Comparison of ENCODE assay signal across 8 cellular contexts in genomic region chr9:129208191-129209091, GRCh38. TPM values are rescaled to one million over a fixed set of nuclear protein-coding genes. Genes with fewer than 3 reads are reported as not detected.
DNase-seq lines count a peak whose midpoint lies in the region; ATAC-seq and TF ChIP-seq lines count a peak whose summit lies in the region.

No MANE protein-coding gene starts in this region.

- peak overlapping the region; percentile 33 for H2AFZ ChIP-seq in parathyroid adenoma

- intact Hi-C loops in heart left ventricle (cut with DNase I): no loop called here
- intact Hi-C loops in posterior cingulate gyrus (cut with DNase I): loop anchor here (10.0 kb wide), 1 partner anchor 46 kb away; no protein-coding TSS in a partner anchor

- no peaks in the 10 kb centered on the region for H3K9me3 Mint-ChIP-seq in activated naive CD8-positive, alpha-beta T cell treated with anti-CD3 and anti-CD28 coated beads for 36 hours

- H3K27ac ChIP-seq in cardiac muscle cell: peak overlapping the region; percentile 31
- no peak overlapping the region for H3K27ac ChIP-seq in heart left ventricle
- no peak overlapping the region for H3K27ac ChIP-seq in parathyroid adenoma

- no peaks in the 10 kb centered on the region for H3K79me2 ChIP-seq in parathyroid adenoma

- peak overlapping the region; percentile 94 for H3K27ac Mint-ChIP-seq in activated naive CD8-positive, alpha-beta T cell treated with anti-CD3 and anti-CD28 coated beads for 36 hours

- no peak overlapping the region for H3K4me2 ChIP-seq in parathyroid adenoma (ENCODE audit: low read length)

- H3K9me3 ChIP-seq in cardiac muscle cell (ENCODE audit: low read depth): no peaks in the 10 kb centered on the region
- H3K9me3 ChIP-seq in heart left ventricle: no peaks in the 10 kb centered on the region
- H3K9me3 ChIP-seq in parathyroid adenoma (ENCODE audit: control insufficient read depth, low read length): no peaks in the 10 kb centered on the region

- H3K4me1 Mint-ChIP-seq in activated naive CD8-positive, alpha-beta T cell treated with anti-CD3 and anti-CD28 coated beads for 36 hours: peaks cover 32% of the 10 kb centered on the region

- no peaks in the 10 kb centered on the region for H3K36me3 ChIP-seq in cardiac muscle cell
- H3K36me3 ChIP-seq in heart left ventricle: no peaks in the 10 kb centered on the region
- H3K36me3 ChIP-seq in parathyroid adenoma (ENCODE audit: control insufficient read depth, insufficient read depth, low read length): no peaks in the 10 kb centered on the region

- DNase-seq in cardiac muscle cell (ENCODE audit: low read depth in 1 of 2, low spot score in 1 of 2) (peak in 1 of 2 donors; percentile 52), heart left ventricle (no peak), HCEC 1CT (no peak), posterior cingulate gyrus (no peak)
- DNase-seq in activated naive CD8-positive, alpha-beta T cell treated with anti-CD3 and anti-CD28 coated beads for 36 hours: peak; percentile 80

- H3K4me3 ChIP-seq in cardiac muscle cell (peak overlapping the region; percentile 1), heart left ventricle (no peak overlapping the region), parathyroid adenoma (ENCODE audit: low read depth, low read length) (no peak overlapping the region)

- peak overlapping the region; percentile 77 for H3K4me3 Mint-ChIP-seq in activated naive CD8-positive, alpha-beta T cell treated with anti-CD3 and anti-CD28 coated beads for 36 hours

- no peak for TF ChIP-seq POLR2A in heart left ventricle (IDR thresholded peaks at IDR 0.05)

- no peaks in the 10 kb centered on the region for H3K27me3 Mint-ChIP-seq in activated naive CD8-positive, alpha-beta T cell treated with anti-CD3 and anti-CD28 coated beads for 36 hours

- no peak overlapping the region for H3K9ac ChIP-seq in parathyroid adenoma

- no peak for TF ChIP-seq CTCF in cardiac muscle cell (IDR thresholded peaks at IDR 0.05; ENCODE audit: low read depth, low read length)
- TF ChIP-seq CTCF in heart left ventricle (IDR thresholded peaks at IDR 0.05): no peak
- TF ChIP-seq CTCF in parathyroid adenoma (IDR thresholded peaks at IDR 0.05): no peak

- peaks cover 7% of the 10 kb centered on the region for H3K4me1 ChIP-seq in cardiac muscle cell (ENCODE audit: low read depth)
- peaks cover 0 to 5% (median 0%) of the 10 kb centered on the region in 12 donors for H3K4me1 ChIP-seq in heart left ventricle
- no peaks in the 10 kb centered on the region for H3K4me1 ChIP-seq in parathyroid adenoma

- H3K36me3 Mint-ChIP-seq in activated naive CD8-positive, alpha-beta T cell treated with anti-CD3 and anti-CD28 coated beads for 36 hours: peaks cover 2% of the 10 kb centered on the region

- H3K27me3 ChIP-seq in cardiac muscle cell (no peaks in the 10 kb centered on the region), heart left ventricle (no peaks in the 10 kb centered on the region), parathyroid adenoma (ENCODE audit: control insufficient read depth, insufficient read depth, low read length) (no peaks in the 10 kb centered on the region)

- 77 to 81% (median 80%) methylated on average over 22 of the region's 22 CpGs for WGBS in heart left ventricle, 4 donors

- ATAC-seq in heart left ventricle: no peak
- no peak for ATAC-seq in HG02642 (IDR thresholded peaks at IDR 0.05; ENCODE audit: poor library complexity, unreplicated experiment)
- no peak for ATAC-seq in GM18870 (IDR thresholded peaks at IDR 0.05; ENCODE audit: unreplicated experiment)

RNA-seq across cellular contexts. Expression of gene IER5L, which starts 30.4 kb away (rescaled TPM):
- total RNA-seq in cardiac muscle cell (51.7 and 77.4 TPM in 2 replicates), heart left ventricle (10 to 100 TPM in 3 of 9 donors, 1 to 10 TPM in 6; 4.1 to 18.4 (median 5.5) TPM)
- polyA plus RNA-seq in cardiac muscle cell (21.5 and 38.5 TPM in 2 replicates), heart left ventricle (1 to 10 TPM; 2.8 to 7.3 TPM)
- 1 to 10 TPM; 1.1 to 1.2 TPM for total RNA-seq in activated naive CD8-positive, alpha-beta T cell treated with anti-CD3 and anti-CD28 coated beads for 36 hours
